Comparison of ENCODE assay signal across 15 cellular contexts in the genomic region with DNA sequence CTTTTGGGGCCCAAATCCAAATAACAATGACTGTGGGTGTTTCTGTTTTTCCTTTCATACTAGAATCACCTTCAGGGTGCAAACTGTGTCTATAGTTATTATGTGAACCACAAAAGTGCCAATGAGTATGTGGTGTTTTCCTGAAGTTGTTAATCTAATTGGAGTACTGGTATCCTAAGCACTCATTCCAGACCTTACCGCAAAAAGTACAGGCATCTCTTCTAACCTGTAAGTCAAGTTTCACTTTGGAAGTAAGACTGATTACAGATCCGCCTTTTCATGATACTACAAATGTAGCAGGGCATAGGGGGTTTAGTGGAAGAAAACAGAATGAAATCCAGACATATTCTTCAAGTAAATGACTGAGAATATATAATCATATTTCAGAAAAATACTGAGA.
"Had no signal": no experiment of that assay in that cellular context is flagged by ENCODE, and none has a peak within 500 bp of the region (broad histone marks: within the 10 kb centered on the region; RNA-seq: fewer than 3 reads in every experiment).

No MANE protein-coding gene starts in this region.

- H3K9me3 ChIP-seq: breast epithelium, gastrocnemius medialis, prostate gland, right lobe of liver, SJCRH30, stomach, testis had no signal

- H3K4me3 ChIP-seq: breast epithelium, gastrocnemius medialis, prostate gland, right lobe of liver, SJCRH30, stomach, testis had no signal

- ATAC-seq: gastrocnemius medialis; naive thymus-derived CD4-positive, alpha-beta T cell; right lobe of liver; WTC11 had no signal

- H3K9me3 Mint-ChIP-seq: activated naive CD8-positive, alpha-beta T cell treated with anti-CD3 and anti-CD28 coated beads, Interleukin-2, amount 10 ng/mL, durations not matched to agents 7 days and 5 days; activated T-cell treated with anti-CD3 and anti-CD28 coated beads, Interleukin-2, amount 50 U/mL, for 4 hours; naive thymus-derived CD4-positive, alpha-beta T cell; WTC11 had no signal

- H3K36me3 ChIP-seq: breast epithelium, prostate gland had no signal

- H3K27ac Mint-ChIP-seq: activated naive CD8-positive, alpha-beta T cell treated with anti-CD3 and anti-CD28 coated beads, Interleukin-2, amount 10 ng/mL, durations not matched to agents 7 days and 5 days; WTC11 had no signal

- H3K27me3 Mint-ChIP-seq: activated naive CD8-positive, alpha-beta T cell treated with anti-CD3 and anti-CD28 coated beads, Interleukin-2, amount 10 ng/mL, durations not matched to agents 7 days and 5 days; naive thymus-derived CD4-positive, alpha-beta T cell had no signal

- H3K4me1 ChIP-seq: breast epithelium, gastrocnemius medialis, prostate gland, right lobe of liver, SJCRH30, stomach, testis had no signal

- H3K4me3 Mint-ChIP-seq: activated naive CD8-positive, alpha-beta T cell treated with anti-CD3 and anti-CD28 coated beads, Interleukin-2, amount 10 ng/mL, durations not matched to agents 7 days and 5 days; activated T-cell treated with anti-CD3 and anti-CD28 coated beads, Interleukin-2, amount 50 U/mL, for 4 hours; naive thymus-derived CD4-positive, alpha-beta T cell; WTC11 had no signal

- DNase-seq: activated CD4-positive, alpha-beta T cell treated with anti-CD3 and anti-CD28 coated beads, Interleukin-2, amount 50 U/mL, for 1 hour; activated gamma-delta T cell; activated naive CD8-positive, alpha-beta T cell treated with anti-CD3 and anti-CD28 coated beads, Interleukin-2, amount 10 ng/mL, durations not matched to agents 7 days and 5 days; activated T-cell treated with anti-CD3 and anti-CD28 coated beads, Interleukin-2, amount 50 U/mL, for 4 hours; anterior cingulate cortex; gastrocnemius medialis; islet precursor cell; naive thymus-derived CD4-positive, alpha-beta T cell; right lobe of liver; SJCRH30; stomach; testis had no signal

- H3K4me1 Mint-ChIP-seq: WTC11 had no signal

- H3K27ac ChIP-seq: breast epithelium, gastrocnemius medialis, prostate gland, right lobe of liver, SJCRH30, stomach, testis had no signal
